In genomic region chr4:90586799-90587198, GRCh38 we compare ENCODE assay signal across 31 cellular contexts.
"Had no signal": no experiment of that assay in that cellular context is flagged by ENCODE, and none has a peak within 500 bp of the region (broad histone marks: within the 10 kb centered on the region; RNA-seq: fewer than 3 reads in every experiment).

No MANE protein-coding gene starts in this region.

- H3K4me3 ChIP-seq: ascending aorta, cardiac muscle cell, colonic mucosa had no signal

- FAIRE-seq: bronchial epithelial cell, TTC549 had no signal

- H3K36me3 ChIP-seq: ascending aorta, cardiac muscle cell, colonic mucosa had no signal

- H3K27ac ChIP-seq: ascending aorta, cardiac muscle cell, colonic mucosa, VCaP had no signal

- DNase-seq: activated CD4-positive, alpha-beta memory T cell treated with anti-CD3 and anti-CD28 coated beads, Interleukin-2, amount 10 ng/mL, durations not matched to agents 7 days and 5 days; activated CD4-positive, alpha-beta T cell treated with anti-CD3 and anti-CD28 coated beads for 1 hour; activated CD4-positive, alpha-beta T cell treated with anti-CD3 and anti-CD28 coated beads for 36 hours; activated CD4-positive, alpha-beta T cell treated with anti-CD3 and anti-CD28 coated beads for 48 hours; activated CD4-positive, alpha-beta T cell treated with anti-CD3 and anti-CD28 coated beads, Interleukin-2, amount 10 ng/mL, durations not matched to agents 7 days and 5 days; activated CD4-positive, alpha-beta T cell treated with anti-CD3 and anti-CD28 coated beads, Interleukin-2, amount 50 U/mL, for 48 hours; activated CD4-positive, CD25-positive, alpha-beta regulatory T cell; activated CD8-positive, alpha-beta memory T cell treated with anti-CD3 and anti-CD28 coated beads for 24 hours; activated CD8-positive, alpha-beta memory T cell treated with anti-CD3 and anti-CD28 coated beads, Interleukin-2, amount 10 ng/mL, durations not matched to agents 7 days and 5 days; activated CD8-positive, alpha-beta memory T cell treated with anti-CD3 and anti-CD28 coated beads, Interleukin-2, amount 50 U/mL, for 48 hours; activated CD8-positive, alpha-beta T cell treated with anti-CD3 and anti-CD28 coated beads, Interleukin-2, amount 10 ng/mL, durations not matched to agents 7 days and 5 days; activated effector memory CD4-positive, alpha-beta T cell treated with Interleukin-2 at 50 U/mL for 16 hours; activated gamma-delta T cell; activated naive CD4-positive, alpha-beta T cell treated with anti-CD3 and anti-CD28 coated beads, Interleukin-2, amount 10 ng/mL, durations not matched to agents 7 days and 5 days; activated naive CD4-positive, alpha-beta T cell treated with Interleukin-2 at 50 U/mL for 16 hours; activated naive CD8-positive, alpha-beta T cell treated with anti-CD3 and anti-CD28 coated beads, Interleukin-2, amount 10 ng/mL, durations not matched to agents 7 days and 5 days; activated naive CD8-positive, alpha-beta T cell treated with anti-CD3 and anti-CD28 coated beads, Interleukin-2, amount 50 U/mL, for 24 hours; activated T-cell treated with anti-CD3 and anti-CD28 coated beads, Interleukin-2, amount 50 U/mL, for 24 hours; activated T-cell treated with anti-CD3 and anti-CD28 coated beads, Interleukin-2, amount 50 U/mL, for 48 hours; amygdala; anterior cingulate cortex; caudate nucleus; cerebellar nuclear complex; colonic mucosa; T-helper 2 cell; T-helper 9 cell had no signal

- H3K27me3 ChIP-seq: ascending aorta, cardiac muscle cell, colonic mucosa had no signal

- H3K9me3 ChIP-seq: ascending aorta, colonic mucosa had no signal
